Comparison of ENCODE assay signal across 22 cellular contexts in genomic region chr1:2466270-2466665, GRCh38. TPM values are rescaled to one million over a fixed set of nuclear protein-coding genes. Genes with fewer than 3 reads are reported as not detected.
DNase-seq lines count a peak whose midpoint lies in the region; ATAC-seq, FAIRE-seq and TF ChIP-seq lines count a peak whose summit lies in the region.
"Had no signal": no experiment of that assay in that cellular context is flagged by ENCODE, and none has a peak within 500 bp of the region (broad histone marks: within the 10 kb centered on the region; RNA-seq: fewer than 3 reads in every experiment).

No MANE protein-coding gene starts in this region.

- H3K14ac ChIP-seq in H1 (ENCODE audit: insufficient read length): no peak overlapping the region

- H2BK20ac ChIP-seq in H1 (ENCODE audit: low read length): no peak overlapping the region

- peaks cover 0 to 3% (median 0%) of the 10 kb centered on the region in 4 experiments; a peak in 2 of 7 replicates for H3K4me1 ChIP-seq in H1 (replicated peaks in 1 of 4; ENCODE audit: control insufficient read depth in 3 of 4, insufficient read depth in 4 of 4, low read length in 3 of 4)

- no peak overlapping the region for H4K91ac ChIP-seq in H1 (replicated peaks; ENCODE audit: insufficient read length, low read length)

- H4K8ac ChIP-seq in H1 (ENCODE audit: extremely low read depth, insufficient read depth, low read length): no peak overlapping the region

- no peak overlapping the region for H4K5ac ChIP-seq in H1 (ENCODE audit: insufficient read length, low read depth, low read length)

- no peaks in the 10 kb centered on the region for H3K79me2 ChIP-seq in H1 (ENCODE audit: control insufficient read depth in 1 of 2, insufficient read depth in 2 of 2, low read length in 2 of 2)

- H2BK5ac ChIP-seq in H1 (ENCODE audit: low read depth, low read length): no peak overlapping the region

- H3K9ac ChIP-seq in H1 (replicated peaks in 1 of 4; ENCODE audit: extremely low read depth in 1 of 4, low read depth in 3 of 4, low read length in 3 of 4): no peak overlapping the region

- DNase-seq in COLO668 (lab: John Stamatoyannopoulos, UW; ENCODE audit: unreplicated experiment) (peak; percentile 64), H7 (peak; percentile 66), RPMI8226 (peak; percentile 78), H1 (ENCODE audit: low read depth in 1 of 2, low spot score in 2 of 2) (no peak), hepatic stellate cell (ENCODE audit: low spot score) (no peak), T1000 (lab: John Stamatoyannopoulos, UW) (no peak), left colon (no peak)
- DNase-seq: ACHN, DMS 273 treated with DMSO at 0.1 percent for 48 hours, GF-D8, KBM-7, MV-4-11, NCI-H1436 treated with DMSO at 0.1 percent for 48 hours, NCI-H2029, NCI-H446, NCI-H526 treated with DMSO at 0.1 percent for 48 hours had no signal

- no peak for TF ChIP-seq POLR2A in H1 (IDR thresholded peaks at IDR 0.05; ENCODE audit: control extremely low read depth in 1 of 2, low read depth in 2 of 2, low read length in 2 of 2)

- H3K36me3 ChIP-seq in H7 (replicated peaks; ENCODE audit: control insufficient read depth, insufficient read depth, low read length) (no peaks in the 10 kb centered on the region), H1 (ENCODE audit: control insufficient read depth in 2 of 4, insufficient read depth in 4 of 4, low read length in 3 of 4) (no peaks in the 10 kb centered on the region)
- H3K36me3 ChIP-seq: SJSA1 had no signal

- no peak overlapping the region for H2AK5ac ChIP-seq in H1 (ENCODE audit: low read depth, low read length)

- ATAC-seq in left colon: no peak
- ATAC-seq: HepG2 had no signal

- no peak overlapping the region for H3K4me2 ChIP-seq in H1 (ENCODE audit: insufficient read depth in 1 of 2, low read depth in 2 of 2, low read length in 2 of 2)
- H3K4me2 ChIP-seq: GM23338 had no signal

- no peak for TF ChIP-seq CTCF in H1 (IDR thresholded peaks at IDR 0.05; ENCODE audit: control extremely low read depth in 1 of 3, insufficient read depth in 1 of 3, low read depth in 1 of 3, low read length in 3 of 3)

- peak overlapping the region; percentile 53 for H3K4ac ChIP-seq in H1 (replicated peaks; ENCODE audit: insufficient read length, low read depth, low read length)

- no peak overlapping the region for H2BK12ac ChIP-seq in H1 (ENCODE audit: low read depth, low read length)

- peaks cover 4% of the 10 kb centered on the region in 2 experiments for H4K20me1 ChIP-seq in H1 (replicated peaks in 1 of 2; ENCODE audit: control insufficient read depth in 1 of 2, insufficient read depth in 2 of 2, low read length in 2 of 2)

- H3K79me1 ChIP-seq in H1 (ENCODE audit: low read depth, low read length): no peaks in the 10 kb centered on the region

- H3K27me3 ChIP-seq in H7 (ENCODE audit: control insufficient read depth, insufficient read depth, low read length) (no peaks in the 10 kb centered on the region), H1 (replicated peaks in 1 of 4; ENCODE audit: control insufficient read depth in 3 of 4, extremely low read depth in 1 of 4, insufficient read depth in 3 of 4, low read length in 3 of 4) (no peaks in the 10 kb centered on the region; a peak in 2 of 7 replicates)

- FAIRE-seq in H1 (lab: Jason Lieb, UNC): no peak
- FAIRE-seq: GM12878, GM19239, HepG2 had no signal

- H3K27ac ChIP-seq in H1 (ENCODE audit: low read depth, low read length): no peak overlapping the region
- H3K27ac ChIP-seq: SJSA1 had no signal

- H3K9me3 ChIP-seq in H1 (ENCODE audit: insufficient read depth in 2 of 2, low read depth in 1 of 2, low read length in 1 of 2): no peaks in the 10 kb centered on the region
- H3K9me3 ChIP-seq: SJSA1 had no signal

- no peak for TF ChIP-seq RAD21 in H1 (IDR thresholded peaks at IDR 0.05 in 1 of 2, conservative IDR thresholded peaks at IDR 0.05 in 1 of 2; ENCODE audit: low read depth in 2 of 2, low read length in 2 of 2)

- H2AFZ ChIP-seq in H1 (ENCODE audit: low read length): no peak overlapping the region
- H2AFZ ChIP-seq: GM23338 had no signal

- H3K4me3 ChIP-seq in H7 (ENCODE audit: insufficient read depth, low read depth, low read length) (no peak overlapping the region), H1 (ENCODE audit: extremely low read depth in 1 of 4, insufficient read depth in 2 of 4, low read depth in 3 of 4, low read length in 4 of 4) (no peak overlapping the region)
- H3K4me3 ChIP-seq: GM12878, GM23338, SJSA1 had no signal

- POLR2A ChIA-PET in H1 (lab: Charles Lee; ENCODE audit: partially characterized antibody): interaction anchor here (1.1 kb wide), 1 partner anchor 81 kb away, joined by 3 read pairs; no protein-coding TSS in a partner anchor

- 90% methylated on average over 11 of the region's 12 CpGs; no CpG with 5 or more reads in 1 of the 2 experiments for WGBS in H1 (ENCODE audit: extremely low coverage in 1 of 2, insufficient coverage in 1 of 2, insufficient read length in 1 of 2, insufficient replicate concordance in 2 of 2, low coverage in 1 of 2, low lambda C conversion rate in 2 of 2, missing lambda C conversion rate in 1 of 2), 2 experiments

- no peak for TF ChIP-seq EP300 in H1 (IDR thresholded peaks at IDR 0.05; ENCODE audit: borderline replicate concordance in 1 of 2, low read depth in 2 of 2, low read length in 2 of 2)

- intact Hi-C loops in left colon (cut with DNase I, micrococcal nuclease): no loop called here

- no peak overlapping the region for H3K18ac ChIP-seq in H1 (ENCODE audit: extremely low read depth, low read length)

- CTCF ChIA-PET in H1 (lab: Charles Lee; ENCODE audit: partially characterized antibody): interaction anchor here (0.8 to 1.5 kb wide), 5 partner anchors 11 to 85 kb away, joined by 3 to 4 read pairs (median 4); no protein-coding TSS in a partner anchor

- H3K56ac ChIP-seq in H1 (replicated peaks; ENCODE audit: insufficient read length, low read depth, low read length): no peak overlapping the region

- no peak overlapping the region for H3K23ac ChIP-seq in H1 (ENCODE audit: insufficient read length)

- no peaks in the 10 kb centered on the region; the same call in 1 of the 2 replicates for H3K23me2 ChIP-seq in H1 (ENCODE audit: low read depth, low read length)

- no peak overlapping the region for H2BK120ac ChIP-seq in H1 (replicated peaks; ENCODE audit: low read depth, low read length)

- no peak overlapping the region for H2BK15ac ChIP-seq in H1 (ENCODE audit: low read length)

RNA-seq across cellular contexts. Expression of gene PLCH2, which starts 9.8 kb away (rescaled TPM):
- 0.24 and 0.37 TPM in 2 replicates for total RNA-seq in H7 (2014; rRNA removed; shearing (Covaris generic))
- total RNA-seq in H1 (2021; fragmentation: NEBNext Ultra II Directional; extraction: Animal tissue kit (Norgen Biotek cat#: 25700)): 0.19 TPM in 2 replicates
- polyA plus RNA-seq in H1 (2011; rRNA removed): 0.14 TPM in 2 replicates
- 0.12 TPM for polyA plus RNA-seq in H1 (2011; cell fraction: cytosol; rRNA removed)
- 0.54 TPM for polyA plus RNA-seq in H1 (2011; cell fraction: nucleus; rRNA removed)
- 0.06 to 0.16 TPM (median 0.14 TPM) in 4 replicates for polyA plus RNA-seq in H1 (2012, experiment 1 of 2)
- 0.07 TPM for polyA plus RNA-seq in H1 (2012, experiment 2 of 2)
- polyA plus RNA-seq in H1 (2013, experiment 1 of 2): 0.10 TPM
- 0.07 TPM for polyA plus RNA-seq in H1 (2013, experiment 2 of 2)
- 0.05 and 0.16 TPM in 2 replicates for polyA minus RNA-seq in H1 (2011; rRNA and poly(A)+ RNA removed)
- polyA minus RNA-seq in H1 (2011; cell fraction: cytosol; rRNA and poly(A)+ RNA removed): not detected
- 0.30 TPM for polyA minus RNA-seq in H1 (2011; cell fraction: nucleus; rRNA and poly(A)+ RNA removed)
- total RNA-seq in left colon: 1 to 10 TPM; 3.6 to 4.6 TPM
- polyA plus RNA-seq: CD14-positive monocyte, GM23338 had no signal

RNA-seq across cellular contexts. Expression of gene PEX10, which starts 53.9 kb away (rescaled TPM):
- total RNA-seq in H7 (2014; rRNA removed; shearing (Covaris generic)): 75.9 and 89.6 TPM in 2 replicates
- 24.3 and 24.7 TPM in 2 replicates for total RNA-seq in H1 (2021; fragmentation: NEBNext Ultra II Directional; extraction: Animal tissue kit (Norgen Biotek cat#: 25700))
- polyA plus RNA-seq in H1 (2011; rRNA removed): 26.9 and 37.3 TPM in 2 replicates
- 29.9 TPM for polyA plus RNA-seq in H1 (2011; cell fraction: cytosol; rRNA removed)
- 42.6 TPM for polyA plus RNA-seq in H1 (2011; cell fraction: nucleus; rRNA removed)
- polyA plus RNA-seq in H1 (2012, experiment 1 of 2): 16.5 to 25.6 TPM (median 24.1 TPM) in 4 replicates
- polyA plus RNA-seq in H1 (2012, experiment 2 of 2): 26.0 TPM
- 13.3 TPM for polyA plus RNA-seq in H1 (2013, experiment 1 of 2)
- 13.7 TPM for polyA plus RNA-seq in H1 (2013, experiment 2 of 2)
- polyA minus RNA-seq in H1 (2011; rRNA and poly(A)+ RNA removed): 10.7 and 13.6 TPM in 2 replicates
- polyA minus RNA-seq in H1 (2011; cell fraction: cytosol; rRNA and poly(A)+ RNA removed): 19.8 TPM
- 22.3 TPM for polyA minus RNA-seq in H1 (2011; cell fraction: nucleus; rRNA and poly(A)+ RNA removed)
- 10 to 100 TPM; 17.8 to 19.9 TPM for total RNA-seq in left colon

Comparison
In these comparisons a context has a peak if more than half of its experiments do, and no peak if none do; other contexts are left out.
1. DNase-seq: peak in COLO668 (single experiment), H7 (single experiment) and RPMI8226 (single experiment); none in H1 (0 of 2), hepatic stellate cell (single experiment), T1000 (single experiment) and left colon (0 of 2).